8 cellular contexts compared by ENCODE assay signal in the genomic region with DNA sequence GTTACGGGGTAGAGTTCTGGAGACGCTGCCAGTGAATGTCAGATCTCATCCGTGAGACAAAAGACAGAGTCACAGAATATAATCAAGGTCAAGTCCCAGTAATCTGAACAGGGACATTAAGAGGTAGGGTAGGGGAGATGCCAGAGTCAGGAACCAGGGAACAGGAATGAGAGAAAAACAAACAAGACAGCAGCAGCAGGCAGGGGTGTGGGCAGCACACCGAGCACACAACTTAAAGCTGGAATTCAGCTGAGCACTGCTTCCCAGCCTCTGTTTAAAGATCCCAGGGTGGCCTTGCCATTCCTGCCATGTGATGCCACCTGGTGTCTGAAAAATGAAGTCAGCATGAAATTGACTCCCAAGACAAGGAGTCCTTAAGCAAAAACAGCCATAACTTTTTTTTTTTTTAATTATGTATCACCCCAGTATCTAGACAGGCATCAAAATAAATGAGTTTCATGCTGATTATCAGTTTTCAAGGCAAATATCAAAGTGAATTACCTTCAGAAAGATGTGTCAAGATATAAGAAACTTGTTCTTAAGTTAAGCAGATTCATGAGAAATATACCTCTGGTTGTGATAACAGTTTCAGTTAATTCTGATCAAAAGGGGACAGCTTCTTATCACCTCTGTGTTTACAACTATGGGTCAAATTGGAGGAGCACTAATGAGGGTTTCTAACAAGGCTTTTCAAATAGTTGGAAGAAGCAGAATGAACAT.
DNase-seq lines count a peak whose midpoint lies in the region; ATAC-seq and TF ChIP-seq lines count a peak whose summit lies in the region.

No MANE protein-coding gene starts in this region.

- H3K9me3 ChIP-seq in Karpas-422 (ENCODE audit: low read length) (no peaks in the 10 kb centered on the region), endodermal cell (ENCODE audit: control insufficient read depth, low read length) (no peaks in the 10 kb centered on the region)

- ATAC-seq in HG03571 (IDR thresholded peaks at IDR 0.05; ENCODE audit: unreplicated experiment): no peak
- no peak for ATAC-seq in GM19023 (IDR thresholded peaks at IDR 0.05; ENCODE audit: unreplicated experiment)

- H4K20me1 ChIP-seq in Karpas-422 (ENCODE audit: insufficient read depth, low read depth, low read length): no peaks in the 10 kb centered on the region

- peak overlapping the region; percentile 8; the same call in 1 of the 2 replicates for H3K27ac ChIP-seq in ACC112 (ENCODE audit: low read depth, low read length)
- H3K27ac ChIP-seq in Karpas-422 (ENCODE audit: low read length): no peak overlapping the region; the same call in 1 of the 2 replicates
- H3K27ac ChIP-seq in endodermal cell (ENCODE audit: low read depth, low read length): no peak overlapping the region
- no peak overlapping the region for H3K27ac ChIP-seq in mesendoderm (ENCODE audit: low read depth, low read length)

- peaks cover 6% of the 10 kb centered on the region for H3K4me1 ChIP-seq in ACC112 (ENCODE audit: control insufficient read depth, insufficient read depth, low read length, unreplicated experiment)
- H3K4me1 ChIP-seq in Karpas-422 (ENCODE audit: low read length): peaks cover 19% of the 10 kb centered on the region
- no peaks in the 10 kb centered on the region for H3K4me1 ChIP-seq in endodermal cell (ENCODE audit: control insufficient read depth, insufficient read depth, low read length)
- no peaks in the 10 kb centered on the region for H3K4me1 ChIP-seq in mesendoderm (ENCODE audit: control insufficient read depth, low read depth, low read length)

- 57 to 78% methylated on average over 4 of the region's 4 CpGs for WGBS in endodermal cell (ENCODE audit: insufficient coverage in 1 of 2, insufficient read length in 1 of 2), 2 experiments
- no CpG with 5 or more reads among the region's 4 CpGs for WGBS in mesendoderm (ENCODE audit: extremely low coverage, insufficient coverage, low lambda C conversion rate)

- no peak overlapping the region for H2BK5ac ChIP-seq in mesendoderm (ENCODE audit: low read length)

- no peaks in the 10 kb centered on the region for H3K79me2 ChIP-seq in ACC112 (ENCODE audit: control insufficient read depth, insufficient read depth, low read length, unreplicated experiment)
- no peaks in the 10 kb centered on the region for H3K79me2 ChIP-seq in Karpas-422 (ENCODE audit: low read length)
- H3K79me2 ChIP-seq in mesendoderm (ENCODE audit: control insufficient read depth, insufficient read depth, low read length): no peaks in the 10 kb centered on the region

- H3K27me3 ChIP-seq in ACC112 (ENCODE audit: insufficient read depth, low read length): no peaks in the 10 kb centered on the region
- H3K27me3 ChIP-seq in Karpas-422 (ENCODE audit: low read length): no peaks in the 10 kb centered on the region
- no peaks in the 10 kb centered on the region for H3K27me3 ChIP-seq in endodermal cell (ENCODE audit: control insufficient read depth, insufficient read depth, low read length, poor library complexity, severe bottlenecking)
- no peaks in the 10 kb centered on the region for H3K27me3 ChIP-seq in mesendoderm (ENCODE audit: insufficient read depth, low read length, poor library complexity)

- no peaks in the 10 kb centered on the region for H3K79me1 ChIP-seq in mesendoderm (ENCODE audit: low read length)

- no peak overlapping the region for H3K56ac ChIP-seq in mesendoderm (ENCODE audit: low read length)

- H3K9ac ChIP-seq in Karpas-422 (ENCODE audit: low read length): peak overlapping the region; percentile 5; the same call in 1 of the 2 replicates
- no peak overlapping the region for H3K9ac ChIP-seq in endodermal cell (ENCODE audit: extremely low read depth, low read length, poor library complexity, severe bottlenecking)
- no peak overlapping the region for H3K9ac ChIP-seq in mesendoderm (ENCODE audit: low read length)

- H3K4me3 Mint-ChIP-seq in endodermal cell: no peak overlapping the region

- no peaks in the 10 kb centered on the region for H3K9me3 Mint-ChIP-seq in endodermal cell

- no peak overlapping the region for H3K23ac ChIP-seq in mesendoderm (ENCODE audit: low read length)

- H3K36me3 ChIP-seq in ACC112 (ENCODE audit: insufficient read depth, low read length) (no peaks in the 10 kb centered on the region), Karpas-422 (ENCODE audit: insufficient read depth, low read length) (no peaks in the 10 kb centered on the region), endodermal cell (ENCODE audit: control insufficient read depth, insufficient read depth, low read length) (no peaks in the 10 kb centered on the region), mesendoderm (ENCODE audit: control insufficient read depth, insufficient read depth, low read length) (no peaks in the 10 kb centered on the region)

- H3K27ac Mint-ChIP-seq in endodermal cell: no peak overlapping the region

- H3K9me2 ChIP-seq in Karpas-422 (replicated peaks; ENCODE audit: insufficient read depth, low read length): no peaks in the 10 kb centered on the region

- DNase-seq in GM04504 (ENCODE audit: low read depth): peak; percentile 50
- DNase-seq in Karpas-422: peak; percentile 88
- peak; percentile 54 for DNase-seq in RPMI8226
- DNase-seq in endodermal cell: peak; percentile 87
- peak; percentile 86 for DNase-seq in mesendoderm

- peak; percentile 86 for TF ChIP-seq CTCF in endodermal cell (conservative IDR thresholded peaks at IDR 0.05)

- H3K27me3 Mint-ChIP-seq in endodermal cell (ENCODE audit: insufficient read depth): no peaks in the 10 kb centered on the region

- H3K4me3 ChIP-seq in ACC112 (ENCODE audit: low read depth, low read length) (no peak overlapping the region), Karpas-422 (ENCODE audit: low read length) (no peak overlapping the region), endodermal cell (ENCODE audit: low read length) (no peak overlapping the region), mesendoderm (ENCODE audit: low read length) (no peak overlapping the region)

- peaks cover 4% of the 10 kb centered on the region for H3K4me1 Mint-ChIP-seq in endodermal cell

- no peak overlapping the region for H2BK120ac ChIP-seq in mesendoderm (ENCODE audit: low read depth, low read length)

- no peak overlapping the region for H4K5ac ChIP-seq in mesendoderm (ENCODE audit: low read length)

- H3K36me3 Mint-ChIP-seq in endodermal cell (ENCODE audit: low read depth): no peaks in the 10 kb centered on the region

- peak overlapping the region; percentile 13 for H3K4me2 ChIP-seq in Karpas-422 (ENCODE audit: low read depth, low read length, poor library complexity, severe bottlenecking)
- no peak overlapping the region for H3K4me2 ChIP-seq in mesendoderm (ENCODE audit: low read length)

- H3K18ac ChIP-seq in mesendoderm (ENCODE audit: low read length): no peak overlapping the region

- no peak overlapping the region for H3K4ac ChIP-seq in mesendoderm (ENCODE audit: low read depth, low read length)

- no peak overlapping the region for H4K8ac ChIP-seq in mesendoderm (ENCODE audit: low read depth, low read length)

- H2AFZ ChIP-seq in ACC112 (ENCODE audit: low read length, unreplicated experiment) (peak overlapping the region; percentile 88), Karpas-422 (ENCODE audit: low read length) (peak overlapping the region; percentile 47)

- H2BK15ac ChIP-seq in mesendoderm (replicated peaks; ENCODE audit: low read depth): no peak overlapping the region

- no peak overlapping the region for H2AK5ac ChIP-seq in mesendoderm (ENCODE audit: low read length)
